ENCODE assay signal across 11 cellular contexts in the genomic region with DNA sequence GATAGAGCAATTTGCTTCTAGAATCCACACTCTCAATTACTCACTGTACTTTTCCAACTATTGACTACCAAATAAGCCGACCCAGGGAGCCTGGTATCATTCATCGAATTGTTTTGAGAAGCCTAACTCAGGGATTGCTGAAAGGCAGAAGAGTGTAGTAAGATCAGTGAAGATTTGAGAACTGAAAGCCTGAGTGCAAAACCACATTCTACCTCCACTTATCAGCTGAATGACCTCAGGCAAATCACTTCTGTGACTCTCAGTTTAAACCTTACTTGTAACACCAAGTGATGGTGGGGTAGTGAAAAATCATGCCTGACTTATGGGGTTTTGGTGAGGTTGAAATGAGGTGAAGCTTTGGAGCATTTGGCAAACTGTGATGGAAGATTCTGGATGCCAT.
DNase-seq lines count a peak whose midpoint lies in the region; ATAC-seq and TF ChIP-seq lines count a peak whose summit lies in the region.
"Had no signal": no experiment of that assay in that cellular context is flagged by ENCODE, and none has a peak within 500 bp of the region (broad histone marks: within the 10 kb centered on the region; RNA-seq: fewer than 3 reads in every experiment).

No MANE protein-coding gene starts in this region.

- POLR2A ChIA-PET in activated CD4-positive, alpha-beta memory T cell treated with anti-CD3 and anti-CD28 coated beads for 36 hours (lab: Charles Lee): interaction anchor here (2.0 kb wide), 1 partner anchor 22 kb away, joined by 4 read pairs; no protein-coding TSS in a partner anchor
- POLR2A ChIA-PET in activated CD4-positive, alpha-beta memory T cell treated with anti-CD3 and anti-CD28 coated beads, Interleukin-2, amount 10 ng/mL, durations not matched to agents 7 days and 5 days (lab: Charles Lee): interaction anchor here (0.8 to 1.2 kb wide), 4 partner anchors 16 to 180 kb away, joined by 3 to 4 read pairs (median 3); no protein-coding TSS in a partner anchor

- TF ChIP-seq POLR2A in stomach (IDR thresholded peaks at IDR 0.05): no peak

- CTCF ChIA-PET in activated CD4-positive, alpha-beta memory T cell treated with anti-CD3 and anti-CD28 coated beads for 36 hours (lab: Charles Lee): interaction anchor here (1.1 to 1.2 kb wide), 3 partner anchors 43 to 187 kb away, joined by 3 read pairs; no protein-coding TSS in a partner anchor
- CTCF ChIA-PET in activated CD4-positive, alpha-beta memory T cell treated with anti-CD3 and anti-CD28 coated beads, Interleukin-2, amount 10 ng/mL, durations not matched to agents 7 days and 5 days (lab: Charles Lee): interaction anchor here (0.6 to 1.5 kb wide), 4 partner anchors 21 to 767 kb away, joined by 3 to 5 read pairs (median 4); no protein-coding TSS in a partner anchor

- peak; percentile 92 for ATAC-seq in HG02938 (IDR thresholded peaks at IDR 0.05; ENCODE audit: unreplicated experiment)

- intact Hi-C loops in activated CD4-positive, alpha-beta memory T cell treated with anti-CD3 and anti-CD28 coated beads for 36 hours (cut with micrococcal nuclease): no loop called here
- intact Hi-C loops in stomach (cut with DNase I; ENCODE audit: low total_unique reads): no loop called here

- H3K4me3 Mint-ChIP-seq in activated CD4-positive, alpha-beta memory T cell treated with anti-CD3 and anti-CD28 coated beads for 36 hours: peak overlapping the region; percentile 32
- no peak overlapping the region for H3K4me3 Mint-ChIP-seq in activated CD4-positive, alpha-beta memory T cell treated with anti-CD3 and anti-CD28 coated beads, Interleukin-2, amount 10 ng/mL, durations not matched to agents 7 days and 5 days

- H3K36me3 ChIP-seq in stomach: no peaks in the 10 kb centered on the region
- H3K36me3 ChIP-seq: brain microvascular endothelial cell had no signal

- H3K4me3 ChIP-seq in stomach: no peak overlapping the region

- peaks cover 47% of the 10 kb centered on the region for H3K4me1 Mint-ChIP-seq in activated CD4-positive, alpha-beta memory T cell treated with anti-CD3 and anti-CD28 coated beads for 36 hours (ENCODE audit: low read depth)
- peaks cover 54% of the 10 kb centered on the region for H3K4me1 Mint-ChIP-seq in activated CD4-positive, alpha-beta memory T cell treated with anti-CD3 and anti-CD28 coated beads, Interleukin-2, amount 10 ng/mL, durations not matched to agents 7 days and 5 days

- H3K9me3 Mint-ChIP-seq in activated CD4-positive, alpha-beta memory T cell treated with anti-CD3 and anti-CD28 coated beads for 36 hours: no peaks in the 10 kb centered on the region
- H3K9me3 Mint-ChIP-seq in activated CD4-positive, alpha-beta memory T cell treated with anti-CD3 and anti-CD28 coated beads, Interleukin-2, amount 10 ng/mL, durations not matched to agents 7 days and 5 days: no peaks in the 10 kb centered on the region

- TF ChIP-seq CTCF in stomach (IDR thresholded peaks at IDR 0.05): no peak

- no peak for TF ChIP-seq EP300 in stomach (IDR thresholded peaks at IDR 0.05)

- no peak overlapping the region for H3K27ac Mint-ChIP-seq in activated CD4-positive, alpha-beta memory T cell treated with anti-CD3 and anti-CD28 coated beads for 36 hours
- no peak overlapping the region for H3K27ac Mint-ChIP-seq in activated CD4-positive, alpha-beta memory T cell treated with anti-CD3 and anti-CD28 coated beads, Interleukin-2, amount 10 ng/mL, durations not matched to agents 7 days and 5 days

- H3K27me3 Mint-ChIP-seq in activated CD4-positive, alpha-beta memory T cell treated with anti-CD3 and anti-CD28 coated beads for 36 hours: no peaks in the 10 kb centered on the region
- H3K27me3 Mint-ChIP-seq in activated CD4-positive, alpha-beta memory T cell treated with anti-CD3 and anti-CD28 coated beads, Interleukin-2, amount 10 ng/mL, durations not matched to agents 7 days and 5 days: no peaks in the 10 kb centered on the region

- peak overlapping the region; percentile 86 to 91 (median 89) for H3K27ac ChIP-seq in stomach

- H3K27me3 ChIP-seq in stomach: no peaks in the 10 kb centered on the region
- H3K27me3 ChIP-seq: brain microvascular endothelial cell had no signal

- WGBS in stomach, 5 donors: 53 to 65% (median 60%) methylated on average over 2 of the region's 2 CpGs

- no peak for DNase-seq in activated CD4-positive, alpha-beta memory T cell treated with anti-CD3 and anti-CD28 coated beads for 36 hours
- no peak for DNase-seq in activated CD4-positive, alpha-beta memory T cell treated with anti-CD3 and anti-CD28 coated beads, Interleukin-2, amount 10 ng/mL, durations not matched to agents 7 days and 5 days
- DNase-seq in RPMI8226 (peak; percentile 55), stomach (no peak), NCI-H1417 (lab: John Stamatoyannopoulos, UW) (no peak), hypothalamus (lab: John Stamatoyannopoulos, UW) (no peak), SK-N-DZ (ENCODE audit: low spot score) (no peak)
- DNase-seq: ACHN, brain microvascular endothelial cell, NCI-H1930 had no signal

- H3K9me3 ChIP-seq in stomach: no peaks in the 10 kb centered on the region

- H3K4me1 ChIP-seq in stomach: peaks cover 53 to 84% (median 69%) of the 10 kb centered on the region in 4 donors

- no peaks in the 10 kb centered on the region for H3K36me3 Mint-ChIP-seq in activated CD4-positive, alpha-beta memory T cell treated with anti-CD3 and anti-CD28 coated beads for 36 hours
- peaks cover 3% of the 10 kb centered on the region for H3K36me3 Mint-ChIP-seq in activated CD4-positive, alpha-beta memory T cell treated with anti-CD3 and anti-CD28 coated beads, Interleukin-2, amount 10 ng/mL, durations not matched to agents 7 days and 5 days (ENCODE audit: low read depth)
